1 cellular context compared by ENCODE assay signal in genomic region chr1:222465211-222466041, GRCh38.
TF ChIP-seq lines count a peak whose summit lies in the region.

No MANE protein-coding gene starts in this region.

TF ChIP-seq in HepG2, 621 proteins besides CTCF, POLR2A, EP300 and RAD21 (continued from another document and continues in another):
- TF ChIP-seq RNF219 (CRISPR knock-in tag; IDR thresholded peaks at IDR 0.05) (no peak; the same call in 1 of the 2 replicates), BCL3 (CRISPR knock-in tag; IDR thresholded peaks at IDR 0.05) (peak; percentile 64; the same call in 1 of the 2 replicates), ATF7-NPFF (CRISPR knock-in tag; IDR thresholded peaks at IDR 0.05; ENCODE audit: low read depth) (peak; percentile 94), SOX13 (IDR thresholded peaks at IDR 0.05) (no peak), SOX13 (CRISPR knock-in tag; conservative IDR thresholded peaks at IDR 0.05 in 1 of 2, IDR thresholded peaks at IDR 0.05 in 1 of 2) (peak in 1 of 2 experiments; percentile 63; a peak in 2 of 4 replicates), ZNF570 (CRISPR knock-in tag; IDR thresholded peaks at IDR 0.05; ENCODE audit: borderline replicate concordance) (peak; percentile 89; the same call in 1 of the 2 replicates), ZNF644 (CRISPR knock-in tag; IDR thresholded peaks at IDR 0.05; ENCODE audit: low read depth) (peak; percentile 80), DMAP1 (CRISPR knock-in tag; IDR thresholded peaks at IDR 0.05) (peak; percentile 100), E2F1 (CRISPR knock-in tag; IDR thresholded peaks at IDR 0.05) (no peak), JARID2 (CRISPR knock-in tag; IDR thresholded peaks at IDR 0.05; ENCODE audit: insufficient replicate concordance) (peak; percentile 85), ZNF496 (CRISPR knock-in tag; IDR thresholded peaks at IDR 0.05; ENCODE audit: insufficient replicate concordance) (no peak), PREB (CRISPR knock-in tag; IDR thresholded peaks at IDR 0.05) (no peak; the same call in 1 of the 2 replicates), ZBTB7B (CRISPR knock-in tag; IDR thresholded peaks at IDR 0.05) (peak; percentile 72), SUZ12 (IDR thresholded peaks at IDR 0.05; ENCODE audit: low read depth, low read length) (no peak), JDP2 (CRISPR knock-in tag; IDR thresholded peaks at IDR 0.05; ENCODE audit: borderline replicate concordance) (no peak), HIC2 (CRISPR knock-in tag; IDR thresholded peaks at IDR 0.05; ENCODE audit: low read depth) (no peak), ARID4A (CRISPR knock-in tag; IDR thresholded peaks at IDR 0.05; ENCODE audit: borderline replicate concordance) (peak; percentile 91), SKI (IDR thresholded peaks at IDR 0.05; ENCODE audit: partially characterized antibody) (no peak), DMTF1 (CRISPR knock-in tag; IDR thresholded peaks at IDR 0.05) (0 out of 2 replicates have a peak, but pooled peaks have one; percentile 61), ZNF629 (CRISPR knock-in tag; conservative IDR thresholded peaks at IDR 0.05) (0 out of 2 replicates have a peak, but pooled peaks have one; percentile 3), MTA1 (CRISPR knock-in tag; IDR thresholded peaks at IDR 0.05; ENCODE audit: borderline replicate concordance) (peak; percentile 94; the same call in 1 of the 2 replicates), GFI1 (CRISPR knock-in tag; IDR thresholded peaks at IDR 0.05; ENCODE audit: borderline replicate concordance) (peak; percentile 88), IRF2 (CRISPR knock-in tag; IDR thresholded peaks at IDR 0.05) (peak; percentile 44; the same call in 1 of the 2 replicates), NR3C1 (CRISPR knock-in tag; IDR thresholded peaks at IDR 0.05) (no peak), ZNF280D (CRISPR knock-in tag; IDR thresholded peaks at IDR 0.05) (0 out of 2 replicates have a peak, but pooled peaks have one; percentile 6), ZNF883 (CRISPR knock-in tag; IDR thresholded peaks at IDR 0.05; ENCODE audit: not compliant biosample characterization) (peak; percentile 92), SCMH1 (CRISPR knock-in tag; IDR thresholded peaks at IDR 0.05; ENCODE audit: borderline replicate concordance) (no peak), ZNF598 (CRISPR knock-in tag; IDR thresholded peaks at IDR 0.05; ENCODE audit: borderline replicate concordance) (peak; percentile 98), ZNF282 (IDR thresholded peaks at IDR 0.05; ENCODE audit: partially characterized antibody) (no peak), ZNF589 (CRISPR knock-in tag; conservative IDR thresholded peaks at IDR 0.05) (no peak), ZNF382 (CRISPR knock-in tag; IDR thresholded peaks at IDR 0.05; ENCODE audit: borderline replicate concordance) (no peak), DNMT1 (CRISPR knock-in tag; IDR thresholded peaks at IDR 0.05) (peak; percentile 87), AGO2 (optimal IDR thresholded peaks at IDR 0.05; ENCODE audit: low read depth, low read length) (no peak), THYN1 (CRISPR knock-in tag; IDR thresholded peaks at IDR 0.05; ENCODE audit: borderline replicate concordance, low read depth) (no peak), POGK (CRISPR knock-in tag; conservative IDR thresholded peaks at IDR 0.05) (peak; percentile 97), EED (CRISPR knock-in tag; IDR thresholded peaks at IDR 0.05) (peak; percentile 98), PBX3 (CRISPR knock-in tag; IDR thresholded peaks at IDR 0.05; ENCODE audit: borderline replicate concordance) (0 out of 2 replicates have a peak, but pooled peaks have one; percentile 49), HNRNPLL (IDR thresholded peaks at IDR 0.05; ENCODE audit: low read depth, low read length, poor library complexity, severe bottlenecking) (peak; percentile 95)
